Comparison of ENCODE assay signal across 11 cellular contexts in genomic region chr20:49909499-49910339, GRCh38. TPM values are rescaled to one million over a fixed set of nuclear protein-coding genes. Genes with fewer than 3 reads are reported as not detected.
DNase-seq lines count a peak whose midpoint lies in the region; ATAC-seq and TF ChIP-seq lines count a peak whose summit lies in the region.
"Had no signal": no experiment of that assay in that cellular context is flagged by ENCODE, and none has a peak within 500 bp of the region (broad histone marks: within the 10 kb centered on the region; RNA-seq: fewer than 3 reads in every experiment).

No MANE protein-coding gene starts in this region.

- DNase-seq in AG09309 (ENCODE audit: low read depth), result no peak
- peak; percentile 36 for DNase-seq in NAMALWA (ENCODE audit: low spot score)
- peak; percentile 62 for DNase-seq in dermis blood vessel endothelial cell
- no peak for DNase-seq in kidney glomerular epithelial cell (lab: John Stamatoyannopoulos, UW)
- DNase-seq in activated CD8-positive, alpha-beta memory T cell treated with anti-CD3 and anti-CD28 coated beads for 24 hours, result no peak
- no peak for DNase-seq in activated effector memory CD4-positive, alpha-beta T cell treated with Interleukin-2 at 50 U/mL for 16 hours
- DNase-seq: CD4-positive, CD25-positive, alpha-beta regulatory T cell; erythroblast; NCI-H1417 had no signal

- no peak overlapping the region for H3K4me3 ChIP-seq in AG09309 (ENCODE audit: control insufficient read depth, low read depth, low read length)
- H3K4me3 ChIP-seq in mucosa of rectum (ENCODE audit: low read length in 2 of 2), result peak overlapping the region in 1 of 2 donors; percentile 42

- H3K9ac ChIP-seq in mucosa of rectum (ENCODE audit: low read depth in 1 of 2, low read length in 2 of 2), result peak overlapping the region; percentile 44 to 65

- peak; percentile 14 for TF ChIP-seq CTCF in AG09309 (IDR thresholded peaks at IDR 0.05; ENCODE audit: control insufficient read depth, insufficient read depth, low read depth, low read length, missing control alignments)

- no peaks in the 10 kb centered on the region for H3K9me3 ChIP-seq in mucosa of rectum (ENCODE audit: control insufficient read depth in 2 of 2, low read length in 2 of 2)

- peak overlapping the region; percentile 81 to 83 for H3K27ac ChIP-seq in mucosa of rectum (ENCODE audit: low read depth in 2 of 2, low read length in 2 of 2)

- H3K27me3 ChIP-seq in mucosa of rectum (ENCODE audit: control insufficient read depth in 2 of 2, insufficient read depth in 2 of 2, low read length in 2 of 2), result no peaks in the 10 kb centered on the region

- H3K4me1 ChIP-seq in mucosa of rectum (ENCODE audit: control insufficient read depth in 2 of 2, insufficient read depth in 2 of 2, low read length in 2 of 2), result peaks cover 36 to 59% of the 10 kb centered on the region in 2 donors

- peaks cover 35 to 38% of the 10 kb centered on the region in 2 donors for H3K36me3 ChIP-seq in mucosa of rectum (ENCODE audit: control insufficient read depth in 2 of 2, insufficient read depth in 2 of 2, low read length in 2 of 2)

- ATAC-seq in GM19328 (IDR thresholded peaks at IDR 0.05; ENCODE audit: unreplicated experiment), result no peak

RNA-seq across cellular contexts. Expression of gene SPATA2, which starts 5.6 kb away (rescaled TPM):
- total RNA-seq in dermis blood vessel endothelial cell, result 1.2 and 2.4 TPM in 2 replicates

RNA-seq across cellular contexts. Expression of gene RNF114, which starts 26.5 kb away (rescaled TPM):
- total RNA-seq in dermis blood vessel endothelial cell, result 69.4 and 169 TPM in 2 replicates

Comparison
In these comparisons a context has a peak if more than half of its experiments do, and no peak if none do; other contexts are left out.
1. DNase-seq: peak in NAMALWA (single experiment) and dermis blood vessel endothelial cell (single experiment); none in AG09309 (single experiment), kidney glomerular epithelial cell (single experiment), activated CD8-positive, alpha-beta memory T cell treated with anti-CD3 and anti-CD28 coated beads for 24 hours (single experiment) and activated effector memory CD4-positive, alpha-beta T cell treated with Interleukin-2 at 50 U/mL for 16 hours (single experiment).